ENCODE assay signal across 1 cellular context in genomic region chr10:79235765-79236755, GRCh38.
TF ChIP-seq lines count a peak whose summit lies in the region.

No MANE protein-coding gene starts in this region.

TF ChIP-seq in HEK293T, 16 proteins besides CTCF, POLR2A, EP300 and RAD21 (continued from another document):
- TF ChIP-seq TARDBP (IDR thresholded peaks at IDR 0.05) = no peak
